In genomic region chr16:84746231-84746630, GRCh38 we compare ENCODE assay signal across 14 cellular contexts. TPM values are rescaled to one million over a fixed set of nuclear protein-coding genes. Genes with fewer than 3 reads are reported as not detected.
DNase-seq lines count a peak whose midpoint lies in the region; ATAC-seq and TF ChIP-seq lines count a peak whose summit lies in the region.
"Had no signal": no experiment of that assay in that cellular context is flagged by ENCODE, and none has a peak within 500 bp of the region (broad histone marks: within the 10 kb centered on the region; RNA-seq: fewer than 3 reads in every experiment).

No MANE protein-coding gene starts in this region.

- CTCF ChIA-PET in Panc1 (lab: Charles Lee): interaction anchor here (0.9 to 1.3 kb wide), 2 partner anchors 8 to 74 kb away, joined by 3 to 7 read pairs; no protein-coding TSS in a partner anchor

- H2BK12ac ChIP-seq in mesenchymal stem cell (ENCODE audit: low read length in 2 of 2): no peak overlapping the region

- no peak overlapping the region for H3K27ac ChIP-seq in Panc1 (ENCODE audit: low read length)
- no peak overlapping the region for H3K27ac ChIP-seq in mesenchymal stem cell (ENCODE audit: low read length, poor library complexity, severe bottlenecking)
- H3K27ac ChIP-seq: GM23248 had no signal

- H3K27me3 Mint-ChIP-seq in T-helper 17 cell: no peaks in the 10 kb centered on the region
- H3K27me3 Mint-ChIP-seq: CD4-positive, CD25-positive, alpha-beta regulatory T cell had no signal

- H3K14ac ChIP-seq in mesenchymal stem cell (ENCODE audit: low read length in 2 of 2): no peak overlapping the region

- ATAC-seq in Panc1 (no peak), T-helper 17 cell (no peak)
- ATAC-seq in activated CD4-positive, CD25-positive, alpha-beta regulatory T cell treated with anti-CD3 and anti-CD28 coated beads, Interleukin-2, amount 50 U/mL, for 24 hours: no peak
- ATAC-seq: CD8-positive, alpha-beta T cell had no signal

- H2BK120ac ChIP-seq in mesenchymal stem cell (ENCODE audit: low read depth, low read length): no peak overlapping the region

- no peak overlapping the region for H2BK5ac ChIP-seq in mesenchymal stem cell (ENCODE audit: low read depth, low read length, poor library complexity, severe bottlenecking)

- no peak overlapping the region for H3K18ac ChIP-seq in mesenchymal stem cell (ENCODE audit: low read depth in 1 of 2, low read length in 2 of 2)

- no peak for DNase-seq in Panc1 (ENCODE audit: low read depth, low spot score)
- no peak for DNase-seq in T-helper 17 cell
- DNase-seq in mesenchymal stem cell: no peak
- DNase-seq in NCI-H226: no peak
- DNase-seq in CD1c-positive myeloid dendritic cell (ENCODE audit: extremely low spot score): no peak
- DNase-seq: C1 segment of cervical spinal cord; CD4-positive, CD25-positive, alpha-beta regulatory T cell; CD8-positive, alpha-beta T cell; DMS153; DND-41; HCEC 1CT had no signal

- H3K9me3 ChIP-seq in Panc1 (ENCODE audit: control insufficient read depth, insufficient read depth, low read depth, low read length): no peaks in the 10 kb centered on the region
- no peaks in the 10 kb centered on the region for H3K9me3 ChIP-seq in T-helper 17 cell (ENCODE audit: control insufficient read depth, low read length, poor library complexity, severe bottlenecking)
- H3K9me3 ChIP-seq in mesenchymal stem cell (ENCODE audit: control insufficient read depth, low read length): no peaks in the 10 kb centered on the region
- H3K9me3 ChIP-seq: Caco-2 had no signal

- peaks cover 2% of the 10 kb centered on the region for H3K36me3 Mint-ChIP-seq in T-helper 17 cell (ENCODE audit: low read depth)

- H2AK5ac ChIP-seq in mesenchymal stem cell (ENCODE audit: low read length, severe bottlenecking): no peak overlapping the region

- no peak overlapping the region for H4K8ac ChIP-seq in mesenchymal stem cell (ENCODE audit: low read length)

- TF ChIP-seq CTCF in Panc1 (IDR thresholded peaks at IDR 0.05): no peak

- H3K4me1 ChIP-seq in Panc1 (ENCODE audit: control insufficient read depth, insufficient read depth, low read length): peaks cover 3% of the 10 kb centered on the region
- peaks cover 5% of the 10 kb centered on the region for H3K4me1 ChIP-seq in mesenchymal stem cell (ENCODE audit: control insufficient read depth, insufficient read depth, low read depth, low read length)
- H3K4me1 ChIP-seq: Caco-2 had no signal

- TSS peak; percentile 26 for BruUV-seq in Panc1 (replicated peaks; lab: Mats Ljungman, UMichigan)

- H3K4me3 ChIP-seq in Panc1 (ENCODE audit: low read depth in 2 of 2, low read length in 2 of 2): no peak overlapping the region
- H3K4me3 ChIP-seq in mesenchymal stem cell (ENCODE audit: insufficient read depth in 1 of 2, low read depth in 1 of 2, low read length in 2 of 2): no peak overlapping the region
- H3K4me3 ChIP-seq: GM23248 had no signal

- H3K4me3 Mint-ChIP-seq in T-helper 17 cell: no peak overlapping the region
- H3K4me3 Mint-ChIP-seq: CD4-positive, CD25-positive, alpha-beta regulatory T cell; CD8-positive, alpha-beta T cell had no signal

- intact Hi-C loops in Panc1 (cut with micrococcal nuclease; ENCODE audit: unreplicated experiment): no loop called here

- H3K4ac ChIP-seq in mesenchymal stem cell (ENCODE audit: low read depth in 1 of 2, low read length in 2 of 2): no peak overlapping the region

- peaks cover 29% of the 10 kb centered on the region for H3K4me1 Mint-ChIP-seq in T-helper 17 cell

- no peak overlapping the region for H4K91ac ChIP-seq in mesenchymal stem cell (ENCODE audit: low read length)

- no peaks in the 10 kb centered on the region; the same call in 1 of the 2 replicates for H3K36me3 ChIP-seq in Panc1 (ENCODE audit: control insufficient read depth, insufficient read depth, low read length)
- peaks cover 23 to 36% of the 10 kb centered on the region in 2 experiments for H3K36me3 ChIP-seq in mesenchymal stem cell (ENCODE audit: control insufficient read depth in 1 of 2, insufficient read depth in 2 of 2, low read depth in 1 of 2, low read length in 2 of 2)

- H3K4me2 ChIP-seq in mesenchymal stem cell (ENCODE audit: low read length, poor library complexity, severe bottlenecking): no peak overlapping the region

- H3K23ac ChIP-seq in mesenchymal stem cell (ENCODE audit: low read length in 2 of 2): no peak overlapping the region

- POLR2A ChIA-PET in Panc1 (lab: Charles Lee): no interaction called here

- peak overlapping the region; percentile 80 for H2BK15ac ChIP-seq in mesenchymal stem cell (ENCODE audit: low read depth, poor library complexity, severe bottlenecking)

- H3K79me1 ChIP-seq in mesenchymal stem cell (replicated peaks; ENCODE audit: low read length, poor library complexity, severe bottlenecking): peaks cover 18% of the 10 kb centered on the region

- H2AFZ ChIP-seq in mesenchymal stem cell (ENCODE audit: low read depth, low read length): no peak overlapping the region
- H2AFZ ChIP-seq: GM23248 had no signal

- no peak overlapping the region for H3K9ac ChIP-seq in mesenchymal stem cell (ENCODE audit: low read length)
- H3K9ac ChIP-seq: GM23248 had no signal

- in situ Hi-C loops in Panc1 (cut with HindIII; ENCODE audit: low pct_unique_long_range_greater_than_20kb, low sequenced_read_pairs): no loop called here

- H3K27ac Mint-ChIP-seq in T-helper 17 cell: peak overlapping the region; percentile 73
- H3K27ac Mint-ChIP-seq: CD8-positive, alpha-beta T cell had no signal

- H3K27me3 ChIP-seq in Panc1 (ENCODE audit: control insufficient read depth, insufficient read depth, low read length) (no peaks in the 10 kb centered on the region), mesenchymal stem cell (ENCODE audit: control insufficient read depth in 1 of 2, insufficient read depth in 1 of 2, low read length in 2 of 2) (no peaks in the 10 kb centered on the region)

- WGBS in mesenchymal stem cell: 96% methylated on average over 6 of the region's 6 CpGs

RNA-seq across cellular contexts. Expression of gene USP10, which starts 46.4 kb away (rescaled TPM):
- total RNA-seq in Panc1 (2021; ENCODE audit: unreplicated experiment) (77.4 TPM), T-helper 17 cell (100 to 1,000 TPM; 169 to 221 TPM)
- polyA plus RNA-seq in Panc1 (2012; ENCODE audit: insufficient read length): 61.8 TPM
- polyA plus RNA-seq in mesenchymal stem cell (2013, experiment 1 of 2): 51.6 TPM
- 51.4 TPM for polyA plus RNA-seq in mesenchymal stem cell (2013, experiment 2 of 2)
